8 cellular contexts compared by ENCODE assay signal in genomic region chr18:46097853-46098615, GRCh38. TPM values are rescaled to one million over a fixed set of nuclear protein-coding genes. Genes with fewer than 3 reads are reported as not detected.
DNase-seq lines count a peak whose midpoint lies in the region; ATAC-seq and TF ChIP-seq lines count a peak whose summit lies in the region.

ATP5F1A (minus strand) TSS chr18:46098296; CDS start chr18:46098231, 65 bp downstream.

- H3K4me3 ChIP-seq in Jurkat, Clone E6-1 (ENCODE audit: low read length): peak within 1 kb of the TSS; percentile 92
- peak within 1 kb of the TSS; percentile 82 for H3K4me3 ChIP-seq in fibroblast of pulmonary artery (replicated peaks; ENCODE audit: low read depth, low read length)

- H3K4me1 Mint-ChIP-seq in activated T-helper 17 cell treated with anti-CD3 and anti-CD28 coated beads, Interleukin-2, amount 50 U/mL, for 72 hours: peaks cover 8% of the 10 kb centered on the region
- peaks cover 26% of the 10 kb centered on the region for H3K4me1 Mint-ChIP-seq in nephron progenitor cell
- H3K4me1 Mint-ChIP-seq in stimulated activated naive CD8-positive, alpha-beta T cell treated with anti-CD3 and anti-CD28 coated beads, Interleukin-15, amount 100 ng/mL, for 72 hours: peaks cover 28% of the 10 kb centered on the region

- H3K27me3 Mint-ChIP-seq in activated T-helper 17 cell treated with anti-CD3 and anti-CD28 coated beads, Interleukin-2, amount 50 U/mL, for 72 hours: no peaks in the 10 kb centered on the region
- no peaks in the 10 kb centered on the region for H3K27me3 Mint-ChIP-seq in nephron progenitor cell (ENCODE audit: low read depth, poor library complexity)
- H3K27me3 Mint-ChIP-seq in stimulated activated naive CD8-positive, alpha-beta T cell treated with anti-CD3 and anti-CD28 coated beads, Interleukin-15, amount 100 ng/mL, for 72 hours: no peaks in the 10 kb centered on the region

- H3K4me3 Mint-ChIP-seq in activated T-helper 17 cell treated with anti-CD3 and anti-CD28 coated beads, Interleukin-2, amount 50 U/mL, for 72 hours: peak within 1 kb of the TSS; percentile 97
- H3K4me3 Mint-ChIP-seq in nephron progenitor cell: peak within 1 kb of the TSS; percentile 99
- H3K4me3 Mint-ChIP-seq in stimulated activated naive CD8-positive, alpha-beta T cell treated with anti-CD3 and anti-CD28 coated beads, Interleukin-15, amount 100 ng/mL, for 72 hours: peak within 1 kb of the TSS; percentile 92 to 97

- peaks cover 44% of the 10 kb centered on the region for H3K36me3 Mint-ChIP-seq in activated T-helper 17 cell treated with anti-CD3 and anti-CD28 coated beads, Interleukin-2, amount 50 U/mL, for 72 hours (ENCODE audit: low read depth)
- H3K36me3 Mint-ChIP-seq in nephron progenitor cell (ENCODE audit: low read depth): peaks cover 34% of the 10 kb centered on the region

- TF ChIP-seq CTCF in fibroblast of pulmonary artery (IDR thresholded peaks at IDR 0.05; ENCODE audit: low read length, missing control alignments) (no peak), nephron progenitor cell (IDR thresholded peaks at IDR 0.05) (no peak)

- no peaks in the 10 kb centered on the region for H3K9me3 Mint-ChIP-seq in activated T-helper 17 cell treated with anti-CD3 and anti-CD28 coated beads, Interleukin-2, amount 50 U/mL, for 72 hours
- peaks cover 9% of the 10 kb centered on the region for H3K9me3 Mint-ChIP-seq in nephron progenitor cell
- H3K9me3 Mint-ChIP-seq in stimulated activated naive CD8-positive, alpha-beta T cell treated with anti-CD3 and anti-CD28 coated beads, Interleukin-15, amount 100 ng/mL, for 72 hours: no peaks in the 10 kb centered on the region

- peak within 1 kb of the TSS; percentile 96 for H3K27ac Mint-ChIP-seq in activated T-helper 17 cell treated with anti-CD3 and anti-CD28 coated beads, Interleukin-2, amount 50 U/mL, for 72 hours
- peak within 1 kb of the TSS; percentile 98 for H3K27ac Mint-ChIP-seq in nephron progenitor cell
- H3K27ac Mint-ChIP-seq in stimulated activated naive CD8-positive, alpha-beta T cell treated with anti-CD3 and anti-CD28 coated beads, Interleukin-15, amount 100 ng/mL, for 72 hours: peak within 1 kb of the TSS; percentile 99 to 100

- peak; percentile 72 for ATAC-seq in GM21619 (IDR thresholded peaks at IDR 0.05; ENCODE audit: unreplicated experiment)
- peak; percentile 94 for ATAC-seq in activated T-helper 17 cell treated with anti-CD3 and anti-CD28 coated beads, Interleukin-2, amount 50 U/mL, for 72 hours (replicated peaks)
- ATAC-seq in stimulated activated naive CD8-positive, alpha-beta T cell treated with anti-CD3 and anti-CD28 coated beads, Interleukin-15, amount 100 ng/mL, for 72 hours: peak; percentile 95

- DNase-seq in DMS79 treated with DMSO at 0.1 percent for 48 hours (lab: John Stamatoyannopoulos, UW) (peak; percentile 92), RKO (ENCODE audit: low spot score) (peak; percentile 90), fibroblast of pulmonary artery (ENCODE audit: low read depth) (peak; percentile 83), nephron progenitor cell (peak; percentile 81)
- peak; percentile 72 for DNase-seq in Jurkat, Clone E6-1 (ENCODE audit: low read depth, low spot score)
- peak; percentile 83 to 85 for DNase-seq in stimulated activated naive CD8-positive, alpha-beta T cell treated with anti-CD3 and anti-CD28 coated beads, Interleukin-15, amount 100 ng/mL, for 72 hours

RNA-seq across cellular contexts. Expression of gene ATP5F1A, which starts in this region (rescaled TPM):
- polyA plus RNA-seq in Jurkat, Clone E6-1 (2012; ENCODE audit: insufficient read depth, insufficient read length): 505 TPM
- total RNA-seq in activated T-helper 17 cell treated with anti-CD3 and anti-CD28 coated beads, Interleukin-2, amount 50 U/mL, for 72 hours: 100 to 1,000 TPM; 278 to 511 TPM

Comparison
In these comparisons a context has a peak if more than half of its experiments do, and no peak if none do; other contexts are left out.
1. Peak in every context shown above with its lines: DNase-seq, ATAC-seq and H3K4me3 ChIP-seq.